Comparison of ENCODE assay signal across 8 cellular contexts in the genomic region with DNA sequence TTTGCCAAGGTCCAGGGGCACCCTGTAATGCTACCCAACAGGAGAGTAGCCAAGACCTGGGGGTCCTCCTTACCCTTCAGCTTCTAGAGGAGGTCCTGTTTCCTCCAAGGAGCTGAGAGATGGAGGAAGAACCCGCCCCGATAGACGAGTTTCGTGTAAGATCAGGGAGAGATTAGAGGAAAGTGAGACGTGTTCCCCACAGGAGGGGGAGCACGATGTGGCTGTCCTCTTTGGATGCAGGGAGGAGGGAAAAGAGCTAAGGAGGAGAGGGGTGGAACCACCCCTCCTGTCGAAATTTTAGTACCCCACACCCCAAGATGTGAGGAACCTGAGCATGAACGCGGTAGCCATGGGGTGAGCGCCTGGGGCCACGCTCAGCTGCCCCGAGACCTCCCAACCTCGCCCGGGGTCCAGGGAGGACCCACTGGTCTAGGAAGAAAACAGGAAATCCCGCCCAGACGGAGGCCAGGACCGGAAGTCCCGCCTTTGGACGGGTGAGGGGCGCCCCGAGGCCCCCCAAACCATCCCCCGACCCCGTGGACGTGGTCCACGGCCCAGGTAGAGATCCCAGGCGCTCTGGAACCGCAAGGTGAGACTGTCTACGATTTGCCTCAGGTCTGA. TPM values are rescaled to one million over a fixed set of nuclear protein-coding genes. Genes with fewer than 3 reads are reported as not detected.
DNase-seq lines count a peak whose midpoint lies in the region; ATAC-seq, FAIRE-seq and TF ChIP-seq lines count a peak whose summit lies in the region.

No MANE protein-coding gene starts in this region.

- peak overlapping the region; percentile 73 for H3K4me3 ChIP-seq in mesendoderm (ENCODE audit: low read length)
- peak overlapping the region; percentile 82 to 100 (median 96) for H3K4me3 ChIP-seq in subcutaneous abdominal adipose tissue (ENCODE audit: low read depth in 1 of 5, low read length in 5 of 5)

- H3K27ac Mint-ChIP-seq in effector memory CD8-positive, alpha-beta T cell = no peak overlapping the region

- DNase-seq in GM10248 (ENCODE audit: extremely low spot score) = peak; percentile 63
- DNase-seq in NCI-H1092 (lab: John Stamatoyannopoulos, UW) = peak; percentile 21
- peak; percentile 65 for DNase-seq in activated CD4-positive, alpha-beta T cell treated with anti-CD3 and anti-CD28 coated beads for 48 hours
- DNase-seq in effector memory CD8-positive, alpha-beta T cell = peak; percentile 35 to 43 (median 42)
- peak; percentile 67 for DNase-seq in mesendoderm
- DNase-seq in frontal cortex (ENCODE audit: low spot score in 2 of 2) = no peak

- FAIRE-seq in frontal cortex (lab: Jason Lieb, UNC) = no peak

- H3K27me3 ChIP-seq in mesendoderm (ENCODE audit: insufficient read depth, low read length, poor library complexity) (no peaks in the 10 kb centered on the region), subcutaneous abdominal adipose tissue (ENCODE audit: control insufficient read depth in 5 of 5, insufficient read depth in 4 of 5, low read length in 5 of 5) (no peaks in the 10 kb centered on the region)

- no CpG with 5 or more reads among the region's 28 CpGs for WGBS in mesendoderm (ENCODE audit: extremely low coverage, insufficient coverage, low lambda C conversion rate)

- H3K56ac ChIP-seq in mesendoderm (ENCODE audit: low read length) = peak overlapping the region; percentile 100

- H2BK120ac ChIP-seq in mesendoderm (ENCODE audit: low read depth, low read length) = peak overlapping the region; percentile 24

- H3K36me3 ChIP-seq in mesendoderm (ENCODE audit: control insufficient read depth, insufficient read depth, low read length) = no peaks in the 10 kb centered on the region
- H3K36me3 ChIP-seq in subcutaneous abdominal adipose tissue (ENCODE audit: control insufficient read depth in 5 of 5, insufficient read depth in 5 of 5, low read length in 5 of 5) = peaks cover 0 to 48% (median 28%) of the 10 kb centered on the region in 5 donors

- peak overlapping the region; percentile 52 for H3K4me2 ChIP-seq in mesendoderm (ENCODE audit: low read length)

- CTCF ChIA-PET in GM10248 (lab: Yijun Ruan, JAX) = interaction anchor here (1.1 to 1.5 kb wide), 3 partner anchors 14 to 25 kb away, joined by 3 to 4 read pairs (median 4); a partner anchor contains a TSS

- H3K4ac ChIP-seq in mesendoderm (ENCODE audit: low read depth, low read length) = peak overlapping the region; percentile 75

- no peak overlapping the region for H2BK15ac ChIP-seq in mesendoderm (replicated peaks; ENCODE audit: low read depth)

- H3K27ac ChIP-seq in mesendoderm (ENCODE audit: low read depth, low read length) = peak overlapping the region; percentile 86
- peak overlapping the region; percentile 99 for H3K27ac ChIP-seq in subcutaneous abdominal adipose tissue (ENCODE audit: low read depth, low read length)

- peak overlapping the region; percentile 20 for H2AK5ac ChIP-seq in mesendoderm (ENCODE audit: low read length)

- TF ChIP-seq CTCF in GM10248 (IDR thresholded peaks at IDR 0.05; ENCODE audit: control extremely low read depth, extremely low read depth, low read depth, missing control alignments) = no peak

- no peaks in the 10 kb centered on the region for H3K27me3 Mint-ChIP-seq in effector memory CD8-positive, alpha-beta T cell

- H3K23ac ChIP-seq in mesendoderm (ENCODE audit: low read length) = peak overlapping the region; percentile 90

- peak overlapping the region; percentile 72 for H3K18ac ChIP-seq in mesendoderm (ENCODE audit: low read length)

- peaks cover 22 to 24% of the 10 kb centered on the region in 2 donors for H3K4me1 Mint-ChIP-seq in effector memory CD8-positive, alpha-beta T cell (ENCODE audit: low read depth in 2 of 2)

- peaks cover 16% of the 10 kb centered on the region for H3K79me2 ChIP-seq in mesendoderm (ENCODE audit: control insufficient read depth, insufficient read depth, low read length)

- H3K79me1 ChIP-seq in mesendoderm (ENCODE audit: low read length) = peaks cover 18% of the 10 kb centered on the region

- no peak overlapping the region for H4K8ac ChIP-seq in mesendoderm (ENCODE audit: low read depth, low read length)

- ATAC-seq in effector memory CD8-positive, alpha-beta T cell (replicated peaks) = no peak
- ATAC-seq in HG03354 (IDR thresholded peaks at IDR 0.05; ENCODE audit: poor library complexity, severe bottlenecking, unreplicated experiment) = no peak

- H3K4me1 ChIP-seq in mesendoderm (ENCODE audit: control insufficient read depth, low read depth, low read length) = peaks cover 4% of the 10 kb centered on the region
- H3K4me1 ChIP-seq in subcutaneous abdominal adipose tissue (ENCODE audit: control insufficient read depth in 5 of 5, insufficient read depth in 5 of 5, low read length in 5 of 5) = peaks cover 3 to 38% (median 31%) of the 10 kb centered on the region in 5 donors

- H3K9ac ChIP-seq in mesendoderm (ENCODE audit: low read length) = peak overlapping the region; percentile 94
- peak overlapping the region; percentile 63 to 100 (median 97) for H3K9ac ChIP-seq in subcutaneous abdominal adipose tissue (ENCODE audit: low read length in 5 of 5)

- H3K9me3 ChIP-seq in subcutaneous abdominal adipose tissue (ENCODE audit: control insufficient read depth in 5 of 5, low read length in 5 of 5) = no peaks in the 10 kb centered on the region

- no peak overlapping the region for H4K5ac ChIP-seq in mesendoderm (ENCODE audit: low read length)

- peak overlapping the region; percentile 67 for H2BK5ac ChIP-seq in mesendoderm (ENCODE audit: low read length)

- POLR2A ChIA-PET in GM10248 (lab: Yijun Ruan, JAX) = interaction anchor here (0.6 to 1.5 kb wide), 4 partner anchors 14 to 54 kb away, joined by 3 to 11 read pairs (median 6); a partner anchor contains a TSS

- peaks cover 16% of the 10 kb centered on the region for H3K36me3 Mint-ChIP-seq in effector memory CD8-positive, alpha-beta T cell (ENCODE audit: insufficient read depth)

- no peak overlapping the region for H3K4me3 Mint-ChIP-seq in effector memory CD8-positive, alpha-beta T cell

- no peaks in the 10 kb centered on the region for H3K9me3 Mint-ChIP-seq in effector memory CD8-positive, alpha-beta T cell

RNA-seq across cellular contexts. Expression of a gene that starts 1.2 kb away (rescaled TPM):
- polyA plus RNA-seq in mesendoderm (2013, experiment 1 of 2) = 74.2 TPM
- polyA plus RNA-seq in mesendoderm (2013, experiment 2 of 2) = 73.3 TPM
- 4.1 TPM for total RNA-seq in frontal cortex

RNA-seq across cellular contexts. Expression of a gene that starts 1.6 kb away (rescaled TPM):
- 29.3 TPM for polyA plus RNA-seq in mesendoderm (2013, experiment 1 of 2)
- polyA plus RNA-seq in mesendoderm (2013, experiment 2 of 2) = 28.2 TPM
- total RNA-seq in frontal cortex = 5.7 TPM

RNA-seq across cellular contexts. Expression of a gene that starts 8.5 kb away (rescaled TPM):
- 44.3 TPM for polyA plus RNA-seq in mesendoderm (2013, experiment 1 of 2)
- 43.9 TPM for polyA plus RNA-seq in mesendoderm (2013, experiment 2 of 2)
- total RNA-seq in frontal cortex = 23.2 TPM

RNA-seq across cellular contexts. Expression of a gene that starts 20.8 kb away (rescaled TPM):
- polyA plus RNA-seq in mesendoderm (2013, experiment 1 of 2) = 0.24 TPM
- 0.15 TPM for polyA plus RNA-seq in mesendoderm (2013, experiment 2 of 2)
- 0.41 TPM for total RNA-seq in frontal cortex

RNA-seq across cellular contexts. Expression of a gene that starts 25.0 kb away (rescaled TPM):
- polyA plus RNA-seq in mesendoderm (2013, experiment 1 of 2) = 156 TPM
- 150 TPM for polyA plus RNA-seq in mesendoderm (2013, experiment 2 of 2)
- total RNA-seq in frontal cortex = 109 TPM

Comparison
In these comparisons a context has a peak if more than half of its experiments do, and no peak if none do; other contexts are left out.
1. DNase-seq: peak in GM10248 (single experiment), NCI-H1092 (single experiment), activated CD4-positive, alpha-beta T cell treated with anti-CD3 and anti-CD28 coated beads for 48 hours (single experiment), effector memory CD8-positive, alpha-beta T cell (3 of 3) and mesendoderm (single experiment); none in frontal cortex (0 of 2).